In the genomic region with DNA sequence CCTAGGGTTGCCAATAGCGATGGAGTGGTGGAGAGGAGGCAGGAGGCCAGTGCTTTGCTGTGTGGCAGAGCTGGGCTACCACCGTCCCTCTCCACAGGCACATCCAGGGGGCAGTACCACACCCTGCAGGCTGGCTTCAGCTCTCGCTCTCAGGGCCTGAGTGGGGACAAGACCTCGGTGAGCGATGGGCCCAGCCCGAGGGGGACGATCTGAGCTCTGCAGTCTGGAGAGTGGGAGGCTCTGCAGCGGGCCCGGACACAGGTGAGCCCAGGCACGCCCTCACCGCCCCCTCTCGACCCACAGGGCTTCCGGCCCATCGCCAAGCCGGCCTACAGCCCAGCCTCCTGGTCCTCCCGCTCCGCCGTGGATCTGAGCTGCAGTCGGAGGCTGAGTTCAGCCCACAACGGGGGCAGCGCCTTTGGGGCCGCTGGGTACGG, we compare ENCODE assay signal across 8 cellular contexts. TPM values are rescaled to one million over a fixed set of nuclear protein-coding genes. Genes with fewer than 3 reads are reported as not detected.
DNase-seq lines count a peak whose midpoint lies in the region; ATAC-seq and TF ChIP-seq lines count a peak whose summit lies in the region.

No MANE protein-coding gene starts in this region.

- no peaks in the 10 kb centered on the region for H3K36me3 Mint-ChIP-seq in activated CD8-positive, alpha-beta memory T cell treated with anti-CD3 and anti-CD28 coated beads, Interleukin-2, amount 10 ng/mL, durations not matched to agents 7 days and 5 days
- H3K36me3 Mint-ChIP-seq in chondrocyte (ENCODE audit: low read depth) = no peaks in the 10 kb centered on the region

- H2BK120ac ChIP-seq in neuronal stem cell (ENCODE audit: low read depth, low read length) = no peak overlapping the region

- H3K14ac ChIP-seq in neuronal stem cell (ENCODE audit: low read length) = peak overlapping the region; percentile 56

- H3K9me2 ChIP-seq in MM.1S (replicated peaks; ENCODE audit: insufficient read depth, low read length) = no peaks in the 10 kb centered on the region

- peak; percentile 38 for ATAC-seq in activated CD8-positive, alpha-beta memory T cell treated with anti-CD3 and anti-CD28 coated beads, Interleukin-2, amount 10 ng/mL, durations not matched to agents 7 days and 5 days

- no peak overlapping the region for H3K27ac ChIP-seq in MM.1S (ENCODE audit: low read length)
- H3K27ac ChIP-seq in neuronal stem cell (replicated peaks; ENCODE audit: low read length) = no peak overlapping the region

- peaks cover 44% of the 10 kb centered on the region for H3K27me3 ChIP-seq in MM.1S (replicated peaks; ENCODE audit: insufficient read depth, low read length)
- peaks cover 0 to 3% (median 0%) of the 10 kb centered on the region in 3 experiments for H3K27me3 ChIP-seq in neuronal stem cell (ENCODE audit: control insufficient read depth in 3 of 3, insufficient read depth in 3 of 3, low read depth in 1 of 3, low read length in 3 of 3)

- no peaks in the 10 kb centered on the region for H3K4me1 Mint-ChIP-seq in activated CD8-positive, alpha-beta memory T cell treated with anti-CD3 and anti-CD28 coated beads, Interleukin-2, amount 10 ng/mL, durations not matched to agents 7 days and 5 days
- peaks cover 7% of the 10 kb centered on the region for H3K4me1 Mint-ChIP-seq in chondrocyte (ENCODE audit: low read depth)

- no peak overlapping the region for H3K27ac Mint-ChIP-seq in activated CD8-positive, alpha-beta memory T cell treated with anti-CD3 and anti-CD28 coated beads, Interleukin-2, amount 10 ng/mL, durations not matched to agents 7 days and 5 days
- no peak overlapping the region for H3K27ac Mint-ChIP-seq in chondrocyte (ENCODE audit: unreplicated experiment)

- H3K18ac ChIP-seq in neuronal stem cell (ENCODE audit: low read length) = peak overlapping the region; percentile 64

- H2BK5ac ChIP-seq in neuronal stem cell (ENCODE audit: low read length) = peak overlapping the region; percentile 75

- no peaks in the 10 kb centered on the region for H3K9me3 Mint-ChIP-seq in activated CD8-positive, alpha-beta memory T cell treated with anti-CD3 and anti-CD28 coated beads, Interleukin-2, amount 10 ng/mL, durations not matched to agents 7 days and 5 days (ENCODE audit: low read depth)
- H3K9me3 Mint-ChIP-seq in chondrocyte (ENCODE audit: low read depth) = no peaks in the 10 kb centered on the region

- CTCF ChIA-PET in activated CD8-positive, alpha-beta memory T cell treated with anti-CD3 and anti-CD28 coated beads, Interleukin-2, amount 10 ng/mL, durations not matched to agents 7 days and 5 days (lab: Charles Lee) = interaction anchor here (0.7 to 2.4 kb wide), 20 partner anchors 10 to 179 kb away, joined by 3 to 24 read pairs (median 3); a partner anchor contains a TSS

- DNase-seq in activated CD8-positive, alpha-beta memory T cell treated with anti-CD3 and anti-CD28 coated beads, Interleukin-2, amount 10 ng/mL, durations not matched to agents 7 days and 5 days = no peak
- DNase-seq in activated CD8-positive, alpha-beta memory T cell treated with anti-CD3 and anti-CD28 coated beads, Interleukin-2, amount 50 U/mL, for 4 hours = no peak
- DNase-seq in MM.1S = no peak
- no peak for DNase-seq in chondrocyte (ENCODE audit: low spot score)
- DNase-seq in neuronal stem cell (ENCODE audit: low spot score) = no peak
- no peak for DNase-seq in NK-92 treated with Interleukin-12 subunit alpha and Interleukin-12 subunit beta, amount 100 ng/mL, for 24 hours (lab: John Stamatoyannopoulos, UW)
- no peak for DNase-seq in NCI-H1105 (lab: John Stamatoyannopoulos, UW)
- no peak for DNase-seq in activated naive CD4-positive, alpha-beta T cell treated with Interleukin-2 at 50 U/mL for 16 hours

- no peak overlapping the region for H4K91ac ChIP-seq in neuronal stem cell (ENCODE audit: low read depth, low read length, poor library complexity)

- no peaks in the 10 kb centered on the region for H3K4me1 ChIP-seq in MM.1S (ENCODE audit: low read length)
- peaks cover 6 to 8% of the 10 kb centered on the region in 2 donors for H3K4me1 ChIP-seq in neuronal stem cell (ENCODE audit: control insufficient read depth in 2 of 2, insufficient read depth in 1 of 2, low read depth in 1 of 2, low read length in 2 of 2)

- peaks cover 5% of the 10 kb centered on the region for H3K79me1 ChIP-seq in neuronal stem cell (ENCODE audit: low read depth, low read length)

- no peaks in the 10 kb centered on the region for H3K79me2 ChIP-seq in MM.1S (ENCODE audit: low read length)

- H4K8ac ChIP-seq in neuronal stem cell (ENCODE audit: low read depth, low read length) = no peak overlapping the region

- no peaks in the 10 kb centered on the region for H3K9me3 ChIP-seq in MM.1S (replicated peaks; ENCODE audit: insufficient read depth, low read length)
- H3K9me3 ChIP-seq in neuronal stem cell (replicated peaks in 1 of 2; ENCODE audit: control insufficient read depth in 2 of 2, insufficient read depth in 1 of 2, low read depth in 1 of 2, low read length in 2 of 2) = peaks cover 0 to 6% of the 10 kb centered on the region in 2 donors

- H3K23ac ChIP-seq in neuronal stem cell (ENCODE audit: low read depth, low read length, poor library complexity) = peak overlapping the region; percentile 80

- WGBS in neuronal stem cell (ENCODE audit: extremely low coverage in 2 of 2, insufficient read length in 2 of 2, insufficient replicate concordance in 1 of 2), 2 donors = no CpG with 5 or more reads among the region's 23 CpGs

- H3K4me3 Mint-ChIP-seq in activated CD8-positive, alpha-beta memory T cell treated with anti-CD3 and anti-CD28 coated beads, Interleukin-2, amount 10 ng/mL, durations not matched to agents 7 days and 5 days = no peak overlapping the region
- no peak overlapping the region for H3K4me3 Mint-ChIP-seq in chondrocyte (ENCODE audit: unreplicated experiment)

- peak overlapping the region; percentile 84 for H2BK12ac ChIP-seq in neuronal stem cell (ENCODE audit: low read length)

- H2AK5ac ChIP-seq in neuronal stem cell (ENCODE audit: low read depth, low read length) = peak overlapping the region; percentile 97

- H3K4ac ChIP-seq in neuronal stem cell (ENCODE audit: low read length) = no peak overlapping the region

- H3K9ac ChIP-seq in MM.1S (ENCODE audit: low read length) (no peak overlapping the region), neuronal stem cell (ENCODE audit: low read depth, low read length, poor library complexity) (peak overlapping the region; percentile 50)

- peak overlapping the region; percentile 55 for H2BK15ac ChIP-seq in neuronal stem cell (ENCODE audit: low read length)

- H2AFZ ChIP-seq in MM.1S (ENCODE audit: low read length) (no peak overlapping the region), neuronal stem cell (ENCODE audit: low read length) (peak overlapping the region; percentile 11)

- no peaks in the 10 kb centered on the region for H3F3A ChIP-seq in MM.1S (ENCODE audit: insufficient read depth, low read length)

- H3K27me3 Mint-ChIP-seq in activated CD8-positive, alpha-beta memory T cell treated with anti-CD3 and anti-CD28 coated beads, Interleukin-2, amount 10 ng/mL, durations not matched to agents 7 days and 5 days = no peaks in the 10 kb centered on the region
- H3K27me3 Mint-ChIP-seq in chondrocyte (ENCODE audit: low read depth) = no peaks in the 10 kb centered on the region

- peak overlapping the region; percentile 41; the same call in 1 of the 2 replicates for H3K4me2 ChIP-seq in MM.1S (ENCODE audit: low read depth, low read length)
- H3K4me2 ChIP-seq in neuronal stem cell (ENCODE audit: insufficient read depth, low read length, poor library complexity, severe bottlenecking) = no peak overlapping the region

- TF ChIP-seq CTCF in MM.1S (IDR thresholded peaks at IDR 0.05; ENCODE audit: low read length) (no peak), chondrocyte (IDR thresholded peaks at IDR 0.05) (peak; percentile 69)

- H4K20me1 ChIP-seq in MM.1S (ENCODE audit: insufficient read depth, low read length) = no peaks in the 10 kb centered on the region

- H3K4me3 ChIP-seq in MM.1S (ENCODE audit: low read length) = no peak overlapping the region
- no peak overlapping the region for H3K4me3 ChIP-seq in neuronal stem cell (ENCODE audit: low read length in 2 of 2)

- H3K36me3 ChIP-seq in MM.1S (replicated peaks; ENCODE audit: insufficient read depth, low read length) (no peaks in the 10 kb centered on the region), neuronal stem cell (replicated peaks in 1 of 2; ENCODE audit: control insufficient read depth in 2 of 2, insufficient read depth in 2 of 2, low read length in 2 of 2) (no peaks in the 10 kb centered on the region)

RNA-seq across cellular contexts. Expression of a gene that starts 2.5 kb away (rescaled TPM):
- under 1 TPM; 0.09 to 0.18 TPM for total RNA-seq in activated CD8-positive, alpha-beta memory T cell treated with anti-CD3 and anti-CD28 coated beads, Interleukin-2, amount 10 ng/mL, durations not matched to agents 7 days and 5 days
- 0.56 to 0.92 TPM (median 0.85 TPM) in 3 replicates for total RNA-seq in chondrocyte
- polyA plus RNA-seq in neuronal stem cell (2013, experiment 1 of 2) = 0.40 TPM
- 0.40 TPM for polyA plus RNA-seq in neuronal stem cell (2013, experiment 2 of 2)

RNA-seq across cellular contexts. Expression of a gene that starts 18.3 kb away (rescaled TPM):
- total RNA-seq in activated CD8-positive, alpha-beta memory T cell treated with anti-CD3 and anti-CD28 coated beads, Interleukin-2, amount 10 ng/mL, durations not matched to agents 7 days and 5 days = 100 to 1,000 TPM in 1 of 2 experiments, 10 to 100 TPM in 1; 96.2 to 198 TPM
- total RNA-seq in chondrocyte = 12.3 to 26.6 TPM (median 25.9 TPM) in 3 replicates
- 15.1 TPM for polyA plus RNA-seq in neuronal stem cell (2013, experiment 1 of 2)
- polyA plus RNA-seq in neuronal stem cell (2013, experiment 2 of 2) = 13.4 TPM

RNA-seq across cellular contexts. Expression of a gene that starts 27.2 kb away (rescaled TPM):
- total RNA-seq in activated CD8-positive, alpha-beta memory T cell treated with anti-CD3 and anti-CD28 coated beads, Interleukin-2, amount 10 ng/mL, durations not matched to agents 7 days and 5 days = under 1 TPM in 1 of 2 experiments, not detected in 1; 0.32 TPM
- 37.0 to 39.1 TPM (median 37.2 TPM) in 3 replicates for total RNA-seq in chondrocyte
- 87.0 TPM for polyA plus RNA-seq in neuronal stem cell (2013, experiment 1 of 2)
- polyA plus RNA-seq in neuronal stem cell (2013, experiment 2 of 2) = 87.3 TPM

RNA-seq across cellular contexts. Expression of a gene that starts 45.3 kb away (rescaled TPM):
- 10 to 100 TPM; 33.0 to 79.4 TPM for total RNA-seq in activated CD8-positive, alpha-beta memory T cell treated with anti-CD3 and anti-CD28 coated beads, Interleukin-2, amount 10 ng/mL, durations not matched to agents 7 days and 5 days
- not detected in 3 replicates for total RNA-seq in chondrocyte
- polyA plus RNA-seq in neuronal stem cell (2013, experiment 1 of 2) = 2.8 TPM
- 1.9 TPM for polyA plus RNA-seq in neuronal stem cell (2013, experiment 2 of 2)

RNA-seq across cellular contexts. Expression of a gene that starts 53.5 kb away (rescaled TPM):
- total RNA-seq in activated CD8-positive, alpha-beta memory T cell treated with anti-CD3 and anti-CD28 coated beads, Interleukin-2, amount 10 ng/mL, durations not matched to agents 7 days and 5 days = 10 to 100 TPM; 26.6 to 31.2 TPM
- total RNA-seq in chondrocyte = 30.0 to 32.5 TPM (median 32.0 TPM) in 3 replicates
- polyA plus RNA-seq in neuronal stem cell (2013, experiment 1 of 2) = 27.4 TPM
- 26.0 TPM for polyA plus RNA-seq in neuronal stem cell (2013, experiment 2 of 2)

Comparison
In these comparisons a context has a peak if more than half of its experiments do, and no peak if none do; other contexts are left out.
1. RNA of a gene that starts 27.2 kb away (total RNA-seq): 37.0 to 39.1 TPM in chondrocyte; 0.32 TPM in activated CD8-positive, alpha-beta memory T cell treated with anti-CD3 and anti-CD28 coated beads, Interleukin-2, amount 10 ng/mL, durations not matched to agents 7 days and 5 days; every median in the first group is over 10 times any median in the second.